12 cellular contexts compared by ENCODE assay signal in genomic region chr13:99610702-99611289, GRCh38. TPM values are rescaled to one million over a fixed set of nuclear protein-coding genes. Genes with fewer than 3 reads are reported as not detected.
DNase-seq lines count a peak whose midpoint lies in the region; ATAC-seq and TF ChIP-seq lines count a peak whose summit lies in the region.
"Had no signal": no experiment of that assay in that cellular context is flagged by ENCODE, and none has a peak within 500 bp of the region (broad histone marks: within the 10 kb centered on the region; RNA-seq: fewer than 3 reads in every experiment).

No MANE protein-coding gene starts in this region.

- TF ChIP-seq CTCF in HFFc6 (IDR thresholded peaks at IDR 0.05) (peak; percentile 56; the same call in 1 of the 2 replicates), VCaP (conservative IDR thresholded peaks at IDR 0.05) (peak; percentile 29; the same call in 1 of the 2 replicates), neural crest cell (conservative IDR thresholded peaks at IDR 0.05) (peak; percentile 34)

- no peak overlapping the region for H3K4me3 Mint-ChIP-seq in HFFc6
- H3K4me3 Mint-ChIP-seq in neural crest cell: peak overlapping the region; percentile 25
- H3K4me3 Mint-ChIP-seq: activated B cell treated with CpG ODN at 0.5 μM for 24 hours had no signal

- no peak overlapping the region for H3K27ac Mint-ChIP-seq in HFFc6
- H3K27ac Mint-ChIP-seq in neural crest cell (ENCODE audit: unreplicated experiment): no peak overlapping the region
- H3K27ac Mint-ChIP-seq: activated B cell treated with CpG ODN at 0.5 μM for 24 hours had no signal

- 0 out of 2 replicates have a peak overlapping the region, but pooled peaks have one; percentile 24 for H3K27ac ChIP-seq in VCaP
- H3K27ac ChIP-seq: ascending aorta, suprapubic skin had no signal

- H3K27me3 Mint-ChIP-seq in HFFc6 (ENCODE audit: insufficient read depth): peaks cover 5% of the 10 kb centered on the region; the same call in 1 of the 2 replicates
- H3K27me3 Mint-ChIP-seq in neural crest cell (ENCODE audit: low read depth): no peaks in the 10 kb centered on the region
- H3K27me3 Mint-ChIP-seq: activated B cell treated with CpG ODN at 0.5 μM for 24 hours had no signal

- peak; percentile 37 for DNase-seq in EH (ENCODE audit: low read depth)
- no peak for DNase-seq in HFFc6
- DNase-seq in neural crest cell (ENCODE audit: low read depth, low spot score): no peak
- DNase-seq in NCI-H510A treated with DMSO at 0.1 percent for 48 hours (lab: John Stamatoyannopoulos, UW): no peak
- no peak for DNase-seq in C1 segment of cervical spinal cord (lab: John Stamatoyannopoulos, UW)
- DNase-seq: activated B cell treated with CpG ODN at 0.5 μM for 24 hours, NCI-H2171 treated with DMSO at 0.1 percent for 48 hours had no signal

- H3K4me1 Mint-ChIP-seq in HFFc6 (ENCODE audit: low read depth) (peaks cover 5% of the 10 kb centered on the region), neural crest cell (peaks cover 41% of the 10 kb centered on the region)

- ATAC-seq in HG02970 (IDR thresholded peaks at IDR 0.05; ENCODE audit: low FRiP score, unreplicated experiment): no peak
- ATAC-seq in HG02884 (IDR thresholded peaks at IDR 0.05; ENCODE audit: unreplicated experiment): no peak

- H3K36me3 Mint-ChIP-seq in HFFc6 (ENCODE audit: low read depth): no peaks in the 10 kb centered on the region
- H3K36me3 Mint-ChIP-seq in neural crest cell (ENCODE audit: low read depth): no peaks in the 10 kb centered on the region

- H3K9me3 Mint-ChIP-seq in HFFc6 (no peaks in the 10 kb centered on the region), neural crest cell (no peaks in the 10 kb centered on the region)
- H3K9me3 Mint-ChIP-seq: activated B cell treated with CpG ODN at 0.5 μM for 24 hours had no signal

RNA-seq across cellular contexts. Expression of gene CLYBL, which starts 4.3 kb away (rescaled TPM):
- 1 to 10 TPM in 2 of 6 experiments, under 1 TPM in 4; 0.41 to 1.1 (median 0.77) TPM for total RNA-seq in HFFc6 (2021; fragmentation: NEBNext Ultra II Directional; extraction: Animal tissue kit (Norgen Biotek cat#: 25700))
- 8.3 and 9.0 TPM in 2 replicates for total RNA-seq in neural crest cell
